Comparison of ENCODE assay signal across 8 cellular contexts in the genomic region with DNA sequence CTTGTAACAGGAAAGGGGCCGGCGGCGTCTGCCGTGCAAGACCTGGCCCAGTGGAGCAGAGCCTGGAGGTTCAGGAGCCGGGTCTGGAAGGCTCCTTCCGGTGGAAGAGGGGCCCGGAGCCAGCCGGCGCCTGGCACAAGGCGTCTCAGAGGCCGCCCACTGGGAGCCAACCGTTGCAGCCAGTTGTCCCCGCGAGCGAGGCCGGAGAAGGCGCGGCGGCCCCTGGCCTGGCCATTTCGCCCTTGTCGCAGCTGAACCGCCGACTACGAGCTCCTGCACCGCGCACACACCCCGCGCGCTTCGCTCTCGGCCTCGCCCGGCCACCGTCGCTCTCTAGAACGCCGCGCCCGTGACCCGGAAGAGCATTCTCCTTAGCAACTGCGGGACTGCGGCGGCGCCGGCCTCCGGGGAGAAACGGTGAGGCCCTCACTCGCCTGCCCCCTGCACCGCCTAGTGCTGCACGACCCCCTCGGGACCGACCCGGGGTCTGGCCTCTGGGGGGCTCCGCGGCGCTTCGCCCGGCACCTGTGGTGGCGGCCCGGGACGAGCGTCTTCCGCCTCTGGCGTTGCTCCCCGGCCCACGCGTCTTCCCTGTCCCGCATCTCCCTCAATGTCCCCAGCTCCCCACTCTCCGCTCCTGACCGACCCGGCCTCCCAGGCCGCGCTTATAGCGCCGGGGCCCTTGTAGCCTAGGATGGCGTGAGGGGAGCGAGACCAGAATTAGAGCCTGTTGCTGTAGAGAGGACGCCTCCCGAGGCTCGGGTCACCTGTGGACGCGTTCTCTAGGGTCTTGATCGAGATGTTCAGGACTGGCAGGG. TPM values are rescaled to one million over a fixed set of nuclear protein-coding genes. Genes with fewer than 3 reads are reported as not detected.
DNase-seq lines count a peak whose midpoint lies in the region; ATAC-seq and TF ChIP-seq lines count a peak whose summit lies in the region.

A gene with protein sequence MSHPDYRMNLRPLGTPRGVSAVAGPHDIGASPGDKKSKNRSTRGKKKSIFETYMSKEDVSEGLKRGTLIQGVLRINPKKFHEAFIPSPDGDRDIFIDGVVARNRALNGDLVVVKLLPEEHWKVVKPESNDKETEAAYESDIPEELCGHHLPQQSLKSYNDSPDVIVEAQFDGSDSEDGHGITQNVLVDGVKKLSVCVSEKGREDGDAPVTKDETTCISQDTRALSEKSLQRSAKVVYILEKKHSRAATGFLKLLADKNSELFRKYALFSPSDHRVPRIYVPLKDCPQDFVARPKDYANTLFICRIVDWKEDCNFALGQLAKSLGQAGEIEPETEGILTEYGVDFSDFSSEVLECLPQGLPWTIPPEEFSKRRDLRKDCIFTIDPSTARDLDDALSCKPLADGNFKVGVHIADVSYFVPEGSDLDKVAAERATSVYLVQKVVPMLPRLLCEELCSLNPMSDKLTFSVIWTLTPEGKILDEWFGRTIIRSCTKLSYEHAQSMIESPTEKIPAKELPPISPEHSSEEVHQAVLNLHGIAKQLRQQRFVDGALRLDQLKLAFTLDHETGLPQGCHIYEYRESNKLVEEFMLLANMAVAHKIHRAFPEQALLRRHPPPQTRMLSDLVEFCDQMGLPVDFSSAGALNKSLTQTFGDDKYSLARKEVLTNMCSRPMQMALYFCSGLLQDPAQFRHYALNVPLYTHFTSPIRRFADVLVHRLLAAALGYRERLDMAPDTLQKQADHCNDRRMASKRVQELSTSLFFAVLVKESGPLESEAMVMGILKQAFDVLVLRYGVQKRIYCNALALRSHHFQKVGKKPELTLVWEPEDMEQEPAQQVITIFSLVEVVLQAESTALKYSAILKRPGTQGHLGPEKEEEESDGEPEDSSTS (plus strand): TSS at position 365 of the 818 bp plus-strand sequence. CDS start 53,215 bp downstream, outside the sequence.

- peak; percentile 91 for ATAC-seq in GM21619 (IDR thresholded peaks at IDR 0.05; ENCODE audit: unreplicated experiment)

- 0 to 1% methylated on average over 17 to 19 of the region's 83 CpGs for WGBS in esophagus squamous epithelium, 2 donors

- peak in 3 of 4 donors; percentile 3 to 54 (median 39) for TF ChIP-seq POLR2A in esophagus squamous epithelium (IDR thresholded peaks at IDR 0.05)

- TF ChIP-seq CTCF in esophagus squamous epithelium (IDR thresholded peaks at IDR 0.05), result peak in 1 of 6 experiments; percentile 23

- H3K27me3 ChIP-seq in esophagus squamous epithelium, result no peaks in the 10 kb centered on the region

- H3K4me3 ChIP-seq in Jurkat, Clone E6-1 (ENCODE audit: low read length), result peak within 1 kb of the TSS; percentile 94
- H3K4me3 ChIP-seq in esophagus squamous epithelium, result peak within 1 kb of the TSS; percentile 68 to 96 (median 78)

- no peaks in the 10 kb centered on the region for H3K36me3 ChIP-seq in esophagus squamous epithelium

- peaks cover 8 to 34% (median 16%) of the 10 kb centered on the region in 3 donors for H3K4me1 ChIP-seq in esophagus squamous epithelium

- H3K9me3 ChIP-seq in esophagus squamous epithelium, result no peaks in the 10 kb centered on the region

- intact Hi-C loops in esophagus squamous epithelium (cut with DNase I), result no loop called here

- DNase-seq in DMS153 treated with DMSO at 0.1 percent for 48 hours (lab: John Stamatoyannopoulos, UW; ENCODE audit: unreplicated experiment) (peak; percentile 47), esophagus squamous epithelium (lab: John Stamatoyannopoulos, UW) (peak; percentile 13), myocyte (ENCODE audit: low read depth) (peak; percentile 87)
- peak; percentile 75 for DNase-seq in Jurkat, Clone E6-1 (ENCODE audit: low read depth, low spot score)
- DNase-seq in activated T-cell treated with anti-CD3 and anti-CD28 coated beads, Interleukin-2, amount 50 U/mL, for 48 hours, result peak; percentile 82 to 87
- DNase-seq in stimulated activated CD8-positive, alpha-beta memory T cell treated with anti-CD3 and anti-CD28 coated beads, Interleukin-7, amount 100 ng/mL, for 48 hours (ENCODE audit: extremely low read depth in 1 of 2, low read depth in 1 of 2), result peak; percentile 64 to 65

- H3K27ac ChIP-seq in esophagus squamous epithelium, result peak within 1 kb of the TSS; percentile 78 to 91 (median 84)

TF ChIP-seq in PFSK-1, 5 proteins besides CTCF, POLR2A, EP300 and RAD21:
- TF ChIP-seq TAF1 (IDR thresholded peaks at IDR 0.05; ENCODE audit: borderline replicate concordance, insufficient read depth, low read length) (0 out of 2 replicates have a peak, but pooled peaks have one; percentile 42), SIN3A (IDR thresholded peaks at IDR 0.05; ENCODE audit: borderline replicate concordance, insufficient read depth, low read length) (no peak), FOXP2 (optimal IDR thresholded peaks at IDR 0.05; ENCODE audit: borderline replicate concordance, extremely low read depth, extremely low read length, insufficient read depth) (peak; percentile 67), POLR2AphosphoS5 (IDR thresholded peaks at IDR 0.05; ENCODE audit: low read depth, low read length) (peak; percentile 67)
- TF ChIP-seq, protein P1, sequence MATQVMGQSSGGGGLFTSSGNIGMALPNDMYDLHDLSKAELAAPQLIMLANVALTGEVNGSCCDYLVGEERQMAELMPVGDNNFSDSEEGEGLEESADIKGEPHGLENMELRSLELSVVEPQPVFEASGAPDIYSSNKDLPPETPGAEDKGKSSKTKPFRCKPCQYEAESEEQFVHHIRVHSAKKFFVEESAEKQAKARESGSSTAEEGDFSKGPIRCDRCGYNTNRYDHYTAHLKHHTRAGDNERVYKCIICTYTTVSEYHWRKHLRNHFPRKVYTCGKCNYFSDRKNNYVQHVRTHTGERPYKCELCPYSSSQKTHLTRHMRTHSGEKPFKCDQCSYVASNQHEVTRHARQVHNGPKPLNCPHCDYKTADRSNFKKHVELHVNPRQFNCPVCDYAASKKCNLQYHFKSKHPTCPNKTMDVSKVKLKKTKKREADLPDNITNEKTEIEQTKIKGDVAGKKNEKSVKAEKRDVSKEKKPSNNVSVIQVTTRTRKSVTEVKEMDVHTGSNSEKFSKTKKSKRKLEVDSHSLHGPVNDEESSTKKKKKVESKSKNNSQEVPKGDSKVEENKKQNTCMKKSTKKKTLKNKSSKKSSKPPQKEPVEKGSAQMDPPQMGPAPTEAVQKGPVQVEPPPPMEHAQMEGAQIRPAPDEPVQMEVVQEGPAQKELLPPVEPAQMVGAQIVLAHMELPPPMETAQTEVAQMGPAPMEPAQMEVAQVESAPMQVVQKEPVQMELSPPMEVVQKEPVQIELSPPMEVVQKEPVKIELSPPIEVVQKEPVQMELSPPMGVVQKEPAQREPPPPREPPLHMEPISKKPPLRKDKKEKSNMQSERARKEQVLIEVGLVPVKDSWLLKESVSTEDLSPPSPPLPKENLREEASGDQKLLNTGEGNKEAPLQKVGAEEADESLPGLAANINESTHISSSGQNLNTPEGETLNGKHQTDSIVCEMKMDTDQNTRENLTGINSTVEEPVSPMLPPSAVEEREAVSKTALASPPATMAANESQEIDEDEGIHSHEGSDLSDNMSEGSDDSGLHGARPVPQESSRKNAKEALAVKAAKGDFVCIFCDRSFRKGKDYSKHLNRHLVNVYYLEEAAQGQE (IDR thresholded peaks at IDR 0.05; ENCODE audit: insufficient read depth in 1 of 2, low read depth in 2 of 2, low read length in 2 of 2), result 0 out of 4 replicates have a peak, but pooled peaks of 1 of the 2 experiments have one; percentile 29

RNA-seq across cellular contexts. Expression of the gene that starts here (rescaled TPM):
- polyA plus RNA-seq in Jurkat, Clone E6-1 (2012; ENCODE audit: insufficient read depth, insufficient read length), result 14.4 TPM
- polyA plus RNA-seq in PFSK-1 (2012; ENCODE audit: insufficient read length, low read depth), result 21.6 TPM
- 10 to 100 TPM; 14.5 to 42.8 (median 32.4) TPM for total RNA-seq in esophagus squamous epithelium
- total RNA-seq in myocyte, result 20.5 and 34.5 TPM in 2 replicates
- 12.5 TPM for polyA plus RNA-seq in myocyte (2012)

Comparison
In these comparisons a context has a peak if more than half of its experiments do, and no peak if none do; other contexts are left out.
1. Peak in every context shown above with its lines: DNase-seq, ATAC-seq, H3K4me3 ChIP-seq and H3K27ac ChIP-seq.
2. DNase-seq: peak in every context shown above with its lines; median percentile 87 in myocyte; 84 in activated T-cell treated with anti-CD3 and anti-CD28 coated beads, Interleukin-2, amount 50 U/mL, for 48 hours; 75 in Jurkat, Clone E6-1; 64 in stimulated activated CD8-positive, alpha-beta memory T cell treated with anti-CD3 and anti-CD28 coated beads, Interleukin-7, amount 100 ng/mL, for 48 hours; 47 in DMS153 treated with DMSO at 0.1 percent for 48 hours; 13 in esophagus squamous epithelium.